24 cellular contexts compared by ENCODE assay signal in the genomic region with DNA sequence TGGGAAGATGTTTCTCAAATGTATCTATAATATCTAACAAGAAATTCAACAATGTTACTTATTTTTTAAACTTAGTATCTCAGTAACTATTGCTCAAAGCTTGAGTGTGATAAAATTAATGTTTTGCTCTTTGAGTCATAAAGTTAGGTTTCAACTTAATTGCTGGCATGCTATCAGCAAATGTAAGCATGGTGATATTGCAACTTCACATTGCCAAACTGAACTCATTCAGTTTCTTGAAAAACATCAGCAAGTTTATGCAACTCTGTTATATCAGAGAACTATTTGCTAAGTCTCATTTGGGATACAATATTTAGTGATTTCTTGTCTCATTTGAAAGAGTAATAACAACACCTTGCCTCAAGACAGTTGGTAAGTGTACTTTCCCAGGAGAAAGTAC.
"Had no signal": no experiment of that assay in that cellular context is flagged by ENCODE, and none has a peak within 500 bp of the region (broad histone marks: within the 10 kb centered on the region; RNA-seq: fewer than 3 reads in every experiment).

No MANE protein-coding gene starts in this region.

- DNase-seq: activated B cell treated with CpG ODN at 0.5 μM for 24 hours; activated CD4-positive, alpha-beta memory T cell treated with anti-CD3 and anti-CD28 coated beads for 36 hours; activated CD4-positive, alpha-beta T cell treated with anti-CD3 and anti-CD28 coated beads, Interleukin-2, amount 10 ng/mL, durations not matched to agents 7 days and 5 days; activated CD8-positive, alpha-beta memory T cell treated with anti-CD3 and anti-CD28 coated beads for 24 hours; activated effector memory CD4-positive, alpha-beta T cell treated with anti-CD3 and anti-CD28 coated beads, Interleukin-2, amount 50 U/mL, for 16 hours; activated naive CD4-positive, alpha-beta T cell treated with Interleukin-2 at 50 U/mL for 16 hours; activated naive CD8-positive, alpha-beta T cell treated with anti-CD3 and anti-CD28 coated beads, Interleukin-2, amount 50 U/mL, for 24 hours; activated T-cell treated with anti-CD3 and anti-CD28 coated beads, Interleukin-2, amount 50 U/mL, for 4 hours; anterior cingulate cortex; Karpas-422; MM.1S; NCI-H1105; NCI-H1436; NCI-H1694 treated with DMSO at 0.1 percent for 48 hours; NCI-H2081; NCI-H510A treated with DMSO at 0.1 percent for 48 hours; NCI-H69; NK-92 treated with Interleukin-12 subunit alpha and Interleukin-12 subunit beta, amount 100 ng/mL, for 24 hours; OCI-M1; Peyer's patch; SIG-M5; T-helper 2 cell; T1000 had no signal

- H3K27me3 ChIP-seq: Peyer's patch had no signal

- H3K36me3 ChIP-seq: Peyer's patch had no signal

- ATAC-seq: activated naive CD4-positive, alpha-beta T cell treated with anti-CD3 and anti-CD28 coated beads, Interleukin-2, amount 50 U/mL, for 72 hours; activated naive CD8-positive, alpha-beta T cell treated with anti-CD3 and anti-CD28 coated beads, Interleukin-2, amount 50 U/mL, for 24 hours; activated T-cell treated with anti-CD3 and anti-CD28 coated beads, Interleukin-2, amount 50 U/mL, for 4 hours had no signal

- H3K9me3 ChIP-seq: Peyer's patch had no signal

- H3K4me3 ChIP-seq: Peyer's patch had no signal
